In genomic region chr11:114399490-114399889, GRCh38 we compare ENCODE assay signal across 1 cellular context.
TF ChIP-seq lines count a peak whose summit lies in the region.

No MANE protein-coding gene starts in this region.

TF ChIP-seq in HepG2, 621 proteins besides CTCF, POLR2A, EP300 and RAD21:
- no peak for TF ChIP-seq YEATS2 (CRISPR knock-in tag; IDR thresholded peaks at IDR 0.05; ENCODE audit: borderline replicate concordance)
- no peak for TF ChIP-seq ZNF616 (CRISPR knock-in tag; IDR thresholded peaks at IDR 0.05; ENCODE audit: low read depth)
- TF ChIP-seq ZC3H13 (CRISPR knock-in tag; IDR thresholded peaks at IDR 0.05) = peak; percentile 69; the same call in 1 of the 2 replicates
- no peak for TF ChIP-seq ZBTB33 (CRISPR knock-in tag; IDR thresholded peaks at IDR 0.05)
- 0 out of 2 replicates have a peak, but pooled peaks have one; percentile 47 for TF ChIP-seq PLSCR1 (CRISPR knock-in tag; IDR thresholded peaks at IDR 0.05; ENCODE audit: borderline replicate concordance)
- TF ChIP-seq SAFB2 (CRISPR knock-in tag; IDR thresholded peaks at IDR 0.05; ENCODE audit: borderline replicate concordance, low read depth) = no peak
- no peak for TF ChIP-seq ATAD3A (CRISPR knock-in tag; IDR thresholded peaks at IDR 0.05)
- TF ChIP-seq ZNF546 (CRISPR knock-in tag; conservative IDR thresholded peaks at IDR 0.05) = 0 out of 2 replicates have a peak, but pooled peaks have one; percentile 1
- no peak for TF ChIP-seq ARNTL (CRISPR knock-in tag; IDR thresholded peaks at IDR 0.05)
- no peak for TF ChIP-seq ZBTB7A (CRISPR knock-in tag; IDR thresholded peaks at IDR 0.05)
- no peak for TF ChIP-seq ZNF746 (CRISPR knock-in tag; IDR thresholded peaks at IDR 0.05)
- no peak for TF ChIP-seq ZNF3 (CRISPR knock-in tag; IDR thresholded peaks at IDR 0.05)
- TF ChIP-seq SALL1 (CRISPR knock-in tag; IDR thresholded peaks at IDR 0.05) = no peak
- TF ChIP-seq ZNF260 (CRISPR knock-in tag; IDR thresholded peaks at IDR 0.05; ENCODE audit: borderline replicate concordance, low read depth) = no peak
- no peak for TF ChIP-seq HOXA3 (CRISPR knock-in tag; IDR thresholded peaks at IDR 0.05)
- no peak for TF ChIP-seq SMYD3 (CRISPR knock-in tag; IDR thresholded peaks at IDR 0.05)
- no peak for TF ChIP-seq SP5 (CRISPR knock-in tag; IDR thresholded peaks at IDR 0.05; ENCODE audit: borderline replicate concordance, low read depth)
- no peak for TF ChIP-seq ZNF383 (CRISPR knock-in tag; IDR thresholded peaks at IDR 0.05; ENCODE audit: borderline replicate concordance)
- TF ChIP-seq ZNF772 (CRISPR knock-in tag; IDR thresholded peaks at IDR 0.05) = no peak
- no peak for TF ChIP-seq STAT5B (CRISPR knock-in tag; IDR thresholded peaks at IDR 0.05)
- no peak for TF ChIP-seq EHMT2 (IDR thresholded peaks at IDR 0.05; ENCODE audit: borderline replicate concordance, low read depth, low read length)
- no peak for TF ChIP-seq SMARCE1 (IDR thresholded peaks at IDR 0.05; ENCODE audit: borderline replicate concordance)
- no peak for TF ChIP-seq ZNF557 (CRISPR knock-in tag; IDR thresholded peaks at IDR 0.05)
- TF ChIP-seq TSC22D2 (CRISPR knock-in tag; IDR thresholded peaks at IDR 0.05; ENCODE audit: borderline replicate concordance) = no peak
- TF ChIP-seq TEAD2 (CRISPR knock-in tag; IDR thresholded peaks at IDR 0.05) = no peak
- TF ChIP-seq KAT7 (CRISPR knock-in tag; IDR thresholded peaks at IDR 0.05; ENCODE audit: borderline replicate concordance) = peak; percentile 18; the same call in 1 of the 2 replicates
- TF ChIP-seq ZNF780A (CRISPR knock-in tag; IDR thresholded peaks at IDR 0.05) = no peak
- TF ChIP-seq MBD4 (IDR thresholded peaks at IDR 0.05; ENCODE audit: borderline replicate concordance, low read length) = 0 out of 2 replicates have a peak, but pooled peaks have one; percentile 31
- no peak for TF ChIP-seq ZNF652 (CRISPR knock-in tag; IDR thresholded peaks at IDR 0.05; ENCODE audit: borderline replicate concordance, low read depth)
- no peak for TF ChIP-seq NR0B2 (CRISPR knock-in tag; IDR thresholded peaks at IDR 0.05)
- TF ChIP-seq MAFK (conservative IDR thresholded peaks at IDR 0.05 in 1 of 2, IDR thresholded peaks at IDR 0.05 in 1 of 2; ENCODE audit: low read length in 2 of 2) = no peak
- TF ChIP-seq TMF1 (CRISPR knock-in tag; IDR thresholded peaks at IDR 0.05; ENCODE audit: low read depth) = no peak
- TF ChIP-seq MEF2D (CRISPR knock-in tag; IDR thresholded peaks at IDR 0.05) = no peak
- no peak for TF ChIP-seq ZNF709 (CRISPR knock-in tag; IDR thresholded peaks at IDR 0.05)
- no peak for TF ChIP-seq RFXANK (CRISPR knock-in tag; IDR thresholded peaks at IDR 0.05)
- TF ChIP-seq ZNF263 (CRISPR knock-in tag; IDR thresholded peaks at IDR 0.05) = peak; percentile 86
- no peak for TF ChIP-seq ZNF879 (CRISPR knock-in tag; IDR thresholded peaks at IDR 0.05)
- no peak for TF ChIP-seq RBFOX2 (IDR thresholded peaks at IDR 0.05; ENCODE audit: low read depth, low read length)
- TF ChIP-seq FOXM1 (CRISPR knock-in tag; IDR thresholded peaks at IDR 0.05) = no peak
- no peak for TF ChIP-seq ZNF501 (CRISPR knock-in tag; IDR thresholded peaks at IDR 0.05)
- no peak for TF ChIP-seq XBP1 (CRISPR knock-in tag; IDR thresholded peaks at IDR 0.05)
